In the genomic region with DNA sequence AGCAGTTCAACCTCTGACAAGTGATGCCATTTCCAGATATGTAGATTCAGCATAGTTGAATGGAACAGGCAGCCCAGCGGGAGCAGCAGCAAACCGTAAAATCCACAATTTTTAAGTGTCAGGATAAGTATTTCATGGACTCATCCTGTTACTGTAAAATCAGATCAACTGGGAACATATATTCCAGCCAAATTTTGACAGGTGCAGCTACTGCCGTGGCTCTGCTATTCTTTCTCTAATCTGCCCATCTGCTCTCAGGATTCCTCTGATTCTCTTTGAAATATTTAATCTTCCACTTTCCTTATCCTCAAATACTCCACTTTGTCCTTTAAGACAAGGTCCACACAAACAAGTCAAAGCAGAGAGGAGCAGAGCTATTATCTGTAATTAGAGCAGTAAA, we compare ENCODE assay signal across 26 cellular contexts.
"Had no signal": no experiment of that assay in that cellular context is flagged by ENCODE, and none has a peak within 500 bp of the region (broad histone marks: within the 10 kb centered on the region; RNA-seq: fewer than 3 reads in every experiment).

No MANE protein-coding gene starts in this region.

- H3K27ac Mint-ChIP-seq: activated B cell treated with CpG ODN at 0.5 μM for 24 hours; activated CD4-positive, alpha-beta T cell treated with anti-CD3 and anti-CD28 coated beads, Interleukin-2, amount 10 ng/mL, durations not matched to agents 24 days and 14 days; activated CD8-positive, alpha-beta memory T cell treated with anti-CD3 and anti-CD28 coated beads, Interleukin-2, amount 10 ng/mL, durations not matched to agents 7 days and 5 days; activated naive CD4-positive, alpha-beta T cell treated with anti-CD3 and anti-CD28 coated beads, Interleukin-2, amount 50 U/mL, for 72 hours; activated naive CD8-positive, alpha-beta T cell treated with anti-CD3 and anti-CD28 coated beads, Interleukin-2, amount 50 U/mL, for 24 hours; T-cell had no signal

- H3K27me3 Mint-ChIP-seq: activated B cell treated with CpG ODN at 0.5 μM for 24 hours; activated CD4-positive, alpha-beta T cell treated with anti-CD3 and anti-CD28 coated beads, Interleukin-2, amount 10 ng/mL, durations not matched to agents 24 days and 14 days; activated CD8-positive, alpha-beta memory T cell treated with anti-CD3 and anti-CD28 coated beads, Interleukin-2, amount 10 ng/mL, durations not matched to agents 7 days and 5 days; activated naive CD8-positive, alpha-beta T cell treated with anti-CD3 and anti-CD28 coated beads, Interleukin-2, amount 50 U/mL, for 24 hours; T-cell had no signal

- H3K4me3 Mint-ChIP-seq: activated B cell treated with CpG ODN at 0.5 μM for 24 hours; activated CD4-positive, alpha-beta T cell treated with anti-CD3 and anti-CD28 coated beads, Interleukin-2, amount 10 ng/mL, durations not matched to agents 24 days and 14 days; activated CD8-positive, alpha-beta memory T cell treated with anti-CD3 and anti-CD28 coated beads, Interleukin-2, amount 10 ng/mL, durations not matched to agents 7 days and 5 days; activated naive CD8-positive, alpha-beta T cell treated with anti-CD3 and anti-CD28 coated beads, Interleukin-2, amount 50 U/mL, for 24 hours; activated T-cell treated with anti-CD3 and anti-CD28 coated beads, Interleukin-2, amount 50 U/mL, for 4 hours; T-cell had no signal

- ATAC-seq: activated CD8-positive, alpha-beta memory T cell treated with anti-CD3 and anti-CD28 coated beads, Interleukin-2, amount 10 ng/mL, durations not matched to agents 7 days and 5 days; activated naive CD4-positive, alpha-beta T cell treated with anti-CD3 and anti-CD28 coated beads, Interleukin-2, amount 50 U/mL, for 72 hours; activated naive CD8-positive, alpha-beta T cell treated with anti-CD3 and anti-CD28 coated beads, Interleukin-2, amount 50 U/mL, for 24 hours; activated T-cell treated with anti-CD3 and anti-CD28 coated beads, Interleukin-2, amount 50 U/mL, for 4 hours; body of pancreas; Panc1; Right ventricle myocardium inferior; T-cell had no signal

- H3K9me3 Mint-ChIP-seq: activated CD4-positive, alpha-beta T cell treated with anti-CD3 and anti-CD28 coated beads, Interleukin-2, amount 10 ng/mL, durations not matched to agents 24 days and 14 days; activated naive CD4-positive, alpha-beta T cell treated with anti-CD3 and anti-CD28 coated beads, Interleukin-2, amount 50 U/mL, for 72 hours; activated naive CD8-positive, alpha-beta T cell treated with anti-CD3 and anti-CD28 coated beads, Interleukin-2, amount 50 U/mL, for 24 hours; activated T-cell treated with anti-CD3 and anti-CD28 coated beads, Interleukin-2, amount 50 U/mL, for 4 hours; T-cell had no signal

- DNase-seq: activated B cell treated with CpG ODN at 0.5 μM for 24 hours; activated CD4-positive, alpha-beta T cell treated with anti-CD3 and anti-CD28 coated beads for 1 hour; activated CD4-positive, alpha-beta T cell treated with anti-CD3 and anti-CD28 coated beads, Interleukin-2, amount 10 ng/mL, durations not matched to agents 24 days and 14 days; activated CD4-positive, alpha-beta T cell treated with anti-CD3 and anti-CD28 coated beads, Interleukin-2, amount 50 U/mL, for 48 hours; activated CD8-positive, alpha-beta memory T cell treated with anti-CD3 and anti-CD28 coated beads, Interleukin-2, amount 10 ng/mL, durations not matched to agents 7 days and 5 days; activated effector memory CD4-positive, alpha-beta T cell treated with anti-CD3 and anti-CD28 coated beads, Interleukin-2, amount 50 U/mL, for 16 hours; activated naive CD4-positive, alpha-beta T cell treated with Interleukin-2 at 50 U/mL for 16 hours; activated naive CD8-positive, alpha-beta T cell treated with anti-CD3 and anti-CD28 coated beads, Interleukin-2, amount 50 U/mL, for 24 hours; activated T-cell treated with anti-CD3 and anti-CD28 coated beads, Interleukin-2, amount 50 U/mL, for 4 hours; amniotic stem cell; body of pancreas; central memory CD4-positive, alpha-beta T cell; NCI-H1092; NCI-H1436; NCI-H1694 treated with DMSO at 0.1 percent for 48 hours; NCI-H2029 treated with DMSO at 0.1 percent for 48 hours; NCI-H226; NCI-H69; OCI-M1; RPMI8226; T-cell; T-helper 2 cell; T1000 had no signal

- H3K36me3 Mint-ChIP-seq: activated CD8-positive, alpha-beta memory T cell treated with anti-CD3 and anti-CD28 coated beads, Interleukin-2, amount 10 ng/mL, durations not matched to agents 7 days and 5 days; activated naive CD4-positive, alpha-beta T cell treated with anti-CD3 and anti-CD28 coated beads, Interleukin-2, amount 50 U/mL, for 72 hours; T-cell had no signal

- H3K4me1 Mint-ChIP-seq: activated B cell treated with CpG ODN at 0.5 μM for 24 hours; activated CD4-positive, alpha-beta T cell treated with anti-CD3 and anti-CD28 coated beads, Interleukin-2, amount 10 ng/mL, durations not matched to agents 24 days and 14 days; activated CD8-positive, alpha-beta memory T cell treated with anti-CD3 and anti-CD28 coated beads, Interleukin-2, amount 10 ng/mL, durations not matched to agents 7 days and 5 days; activated naive CD8-positive, alpha-beta T cell treated with anti-CD3 and anti-CD28 coated beads, Interleukin-2, amount 50 U/mL, for 24 hours; T-cell had no signal
